ENCODE assay signal across 9 cellular contexts in the genomic region with DNA sequence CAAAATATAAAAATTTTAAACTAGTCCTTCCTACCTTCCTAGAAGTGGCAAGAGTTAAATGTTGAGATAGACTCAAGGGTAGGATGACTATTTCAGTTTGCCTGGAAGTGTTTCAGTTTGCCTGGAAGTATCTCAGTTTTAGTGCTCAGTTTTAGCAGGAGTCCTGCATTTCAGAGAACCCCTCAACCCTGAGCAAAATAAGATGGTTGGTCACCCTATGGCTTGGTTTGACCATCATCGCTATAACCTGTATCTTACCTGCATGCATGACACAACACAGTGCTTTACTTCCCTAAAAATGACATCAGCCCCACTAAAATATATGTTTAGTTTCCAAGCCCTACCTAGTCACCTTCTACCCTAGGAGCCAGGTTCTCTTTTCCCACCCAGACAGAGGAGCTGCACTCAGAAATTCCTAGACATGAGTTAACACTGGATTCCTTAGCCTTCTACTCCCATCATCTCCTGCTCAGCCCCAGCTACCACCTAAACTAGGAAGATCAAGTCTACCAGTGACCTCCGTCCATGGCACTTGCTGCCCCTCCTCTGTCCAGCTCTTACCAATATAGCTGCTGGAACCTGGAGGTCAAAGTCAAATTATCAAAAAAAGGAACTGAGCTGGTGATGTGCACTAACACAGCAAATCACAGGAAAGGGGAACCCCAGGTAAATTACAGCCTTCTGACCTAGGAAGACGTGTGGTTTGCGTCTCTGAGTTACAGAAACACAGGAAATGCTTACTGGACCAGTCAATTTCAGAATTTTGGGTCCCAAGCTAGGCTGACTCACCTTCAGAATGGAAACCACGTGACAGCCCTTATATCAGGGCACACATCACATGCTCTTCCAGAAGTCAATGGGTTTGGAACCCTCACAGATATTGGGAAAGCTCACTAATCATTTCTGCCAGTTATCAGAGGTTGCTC. TPM values are rescaled to one million over a fixed set of nuclear protein-coding genes. Genes with fewer than 3 reads are reported as not detected.
A peak's percentile ranks its signal among the peaks of the same experiment; 100 is the strongest.
DNase-seq lines count a peak whose midpoint lies in the region; ATAC-seq and TF ChIP-seq lines count a peak whose summit lies in the region.
"Had no signal": no experiment of that assay in that cellular context is flagged by ENCODE, and none has a peak within 500 bp of the region (broad histone marks: within the 10 kb centered on the region; RNA-seq: fewer than 3 reads in every experiment).

No MANE protein-coding gene starts in this region.

- DNase-seq in HT1080 (ENCODE audit: low read depth) (peak; percentile 81), kidney glomerular epithelial cell (lab: John Stamatoyannopoulos, UW) (no peak), iPS-NIHi11 (ENCODE audit: low spot score) (no peak), suprapubic skin (ENCODE audit: low spot score in 2 of 2) (no peak), activated gamma-delta T cell (lab: John Stamatoyannopoulos, UW) (no peak)
- DNase-seq in effector memory CD4-positive, alpha-beta T cell = peak in 1 of 3 donors; percentile 17

- ATAC-seq in GM18508 (IDR thresholded peaks at IDR 0.05; ENCODE audit: insufficient read depth, unreplicated experiment) (peak; percentile 92), GM21528 (IDR thresholded peaks at IDR 0.05; ENCODE audit: low FRiP score, unreplicated experiment) (peak; percentile 88)

- no peaks in the 10 kb centered on the region for H3K27me3 ChIP-seq in effector memory CD4-positive, alpha-beta T cell (replicated peaks; ENCODE audit: control insufficient read depth, insufficient read depth, low read length, poor library complexity, severe bottlenecking)
- peaks cover 3% of the 10 kb centered on the region for H3K27me3 ChIP-seq in suprapubic skin

- no peak for TF ChIP-seq EP300 in suprapubic skin (IDR thresholded peaks at IDR 0.05)

- no peaks in the 10 kb centered on the region for H3K9me3 ChIP-seq in effector memory CD4-positive, alpha-beta T cell (ENCODE audit: control insufficient read depth, low read length)
- no peaks in the 10 kb centered on the region for H3K9me3 ChIP-seq in suprapubic skin

- TF ChIP-seq CTCF in suprapubic skin (IDR thresholded peaks at IDR 0.05) = no peak

- WGBS in suprapubic skin = 48% methylated on average over 5 of the region's 5 CpGs

- H3K36me3 ChIP-seq in effector memory CD4-positive, alpha-beta T cell (ENCODE audit: control insufficient read depth, insufficient read depth, low read length) = no peaks in the 10 kb centered on the region
- no peaks in the 10 kb centered on the region for H3K36me3 ChIP-seq in suprapubic skin

- H3K27ac ChIP-seq in effector memory CD4-positive, alpha-beta T cell (ENCODE audit: insufficient read depth, low read length, poor library complexity, severe bottlenecking) = peak overlapping the region; percentile 51
- no peak overlapping the region for H3K27ac ChIP-seq in suprapubic skin

- no peak for TF ChIP-seq POLR2A in suprapubic skin (IDR thresholded peaks at IDR 0.05)

- H3K4me1 ChIP-seq in effector memory CD4-positive, alpha-beta T cell (ENCODE audit: control insufficient read depth, insufficient read depth, low read length, poor library complexity, severe bottlenecking) = peaks cover 33% of the 10 kb centered on the region
- H3K4me1 ChIP-seq in suprapubic skin = peaks cover 33% of the 10 kb centered on the region

- H3K4me3 ChIP-seq in effector memory CD4-positive, alpha-beta T cell (ENCODE audit: insufficient read depth, low read depth, low read length, poor library complexity, severe bottlenecking) = no peak overlapping the region
- H3K4me3 ChIP-seq in suprapubic skin = no peak overlapping the region

RNA-seq across cellular contexts. Expression of a gene that starts 2.2 kb away (rescaled TPM):
- total RNA-seq in HT1080 (2014; rRNA removed; shearing (Covaris generic)) = not detected in 2 replicates
- not detected in 2 replicates for polyA plus RNA-seq in HT1080 (2015; cell fraction: cytosol; rRNA removed)
- polyA plus RNA-seq in HT1080 (2015; cell fraction: nucleus; rRNA removed) = not detected in 2 replicates
- 10 to 100 TPM; 15.9 to 51.8 (median 31.8) TPM for total RNA-seq in suprapubic skin

RNA-seq across cellular contexts. Expression of a gene that starts 20.7 kb away (rescaled TPM):
- 387 and 423 TPM in 2 replicates for total RNA-seq in HT1080 (2014; rRNA removed; shearing (Covaris generic))
- polyA plus RNA-seq in HT1080 (2015; cell fraction: cytosol; rRNA removed) = 327 and 332 TPM in 2 replicates
- 1,463 and 1,478 TPM in 2 replicates for polyA plus RNA-seq in HT1080 (2015; cell fraction: nucleus; rRNA removed)
- total RNA-seq in suprapubic skin = 100 to 1,000 TPM in 2 of 4 donors, 10 to 100 TPM in 2; 74.2 to 165 (median 127) TPM

RNA-seq across cellular contexts. Expression of a gene that starts 31.7 kb away (rescaled TPM):
- 45.4 and 45.9 TPM in 2 replicates for total RNA-seq in HT1080 (2014; rRNA removed; shearing (Covaris generic))
- polyA plus RNA-seq in HT1080 (2015; cell fraction: cytosol; rRNA removed) = 73.4 and 90.8 TPM in 2 replicates
- 85.8 and 97.4 TPM in 2 replicates for polyA plus RNA-seq in HT1080 (2015; cell fraction: nucleus; rRNA removed)
- total RNA-seq in suprapubic skin = 10 to 100 TPM; 26.2 to 88.5 (median 52.0) TPM
- total RNA-seq: glomerular endothelial cell had no signal

Comparison
In these comparisons a context has a peak if more than half of its experiments do, and no peak if none do; other contexts are left out.
1. RNA of a gene that starts 2.2 kb away (total RNA-seq): 15.9 to 51.8 TPM in suprapubic skin; not detected in HT1080; every median in the first group is over 10 times any median in the second.